ENCODE assay signal across 20 cellular contexts in the genomic region with DNA sequence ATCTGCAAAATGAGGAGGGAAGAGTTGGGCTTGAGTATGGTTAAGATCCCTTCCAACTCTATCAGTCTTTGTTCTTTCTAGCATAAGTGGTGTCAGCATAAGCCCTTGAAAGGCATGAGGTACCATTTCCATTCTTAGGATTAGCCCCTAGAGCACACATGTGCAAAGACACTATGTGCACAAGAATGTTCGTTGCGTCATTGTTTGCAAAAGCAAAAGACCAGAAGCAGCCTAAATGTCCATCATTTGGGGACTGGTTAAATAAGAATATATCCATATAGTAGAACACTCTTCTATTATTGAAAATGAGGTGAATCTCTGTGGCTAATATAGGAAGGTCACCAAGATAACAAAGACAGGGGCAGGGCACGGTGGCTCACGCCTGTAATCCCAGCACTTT. TPM values are rescaled to one million over a fixed set of nuclear protein-coding genes. Genes with fewer than 3 reads are reported as not detected.
"Had no signal": no experiment of that assay in that cellular context is flagged by ENCODE, and none has a peak within 500 bp of the region (broad histone marks: within the 10 kb centered on the region; RNA-seq: fewer than 3 reads in every experiment).

No MANE protein-coding gene starts in this region.

- H3K4me3 Mint-ChIP-seq: central memory CD8-positive, alpha-beta T cell; naive thymus-derived CD4-positive, alpha-beta T cell; neural crest cell; stimulated activated naive CD8-positive, alpha-beta T cell treated with anti-CD3 and anti-CD28 coated beads, Interleukin-15, Interleukin-2, amounts not matched to agents 100 ng/mL and 50 ng/mL, for 24 hours had no signal

- H3K4me3 ChIP-seq: ovary, right atrium auricular region, smooth muscle cell, testis, tibial nerve had no signal

- H3K4me2 ChIP-seq: smooth muscle cell had no signal

- H3K4me1 Mint-ChIP-seq: central memory CD8-positive, alpha-beta T cell had no signal

- H3K27ac ChIP-seq: foreskin keratinocyte, ovary, right atrium auricular region, testis had no signal

- H3K4me1 ChIP-seq: foreskin keratinocyte had no signal

- H3K36me3 Mint-ChIP-seq: naive thymus-derived CD4-positive, alpha-beta T cell had no signal

- H3K9me3 Mint-ChIP-seq: central memory CD8-positive, alpha-beta T cell; neural crest cell; stimulated activated naive CD8-positive, alpha-beta T cell treated with anti-CD3 and anti-CD28 coated beads, Interleukin-15, Interleukin-2, amounts not matched to agents 100 ng/mL and 50 ng/mL, for 24 hours had no signal

- H3K27ac Mint-ChIP-seq: naive thymus-derived CD4-positive, alpha-beta T cell; stimulated activated naive CD8-positive, alpha-beta T cell treated with anti-CD3 and anti-CD28 coated beads, Interleukin-15, Interleukin-2, amounts not matched to agents 100 ng/mL and 50 ng/mL, for 24 hours had no signal

- FAIRE-seq: endometrium had no signal

- H3K36me3 ChIP-seq: ovary, right atrium auricular region, tibial nerve had no signal

- H3K9me3 ChIP-seq: ovary, right atrium auricular region, testis, tibial nerve had no signal

- DNase-seq: effector memory CD4-positive, alpha-beta T cell; foreskin keratinocyte; mesendoderm; naive thymus-derived CD4-positive, alpha-beta T cell; nucleus accumbens; ovary; stimulated activated CD4-positive, alpha-beta T cell treated with anti-CD3 and anti-CD28 coated beads, Interleukin-2, amount 100 ng/mL, for 48 hours; testis had no signal

- H3K27me3 Mint-ChIP-seq: central memory CD8-positive, alpha-beta T cell; stimulated activated naive CD8-positive, alpha-beta T cell treated with anti-CD3 and anti-CD28 coated beads, Interleukin-15, Interleukin-2, amounts not matched to agents 100 ng/mL and 50 ng/mL, for 24 hours had no signal

- H3K27me3 ChIP-seq: foreskin keratinocyte, ovary, right atrium auricular region, testis, tibial nerve had no signal

- ATAC-seq: esophagus mucosa; foreskin keratinocyte; naive thymus-derived CD4-positive, alpha-beta T cell had no signal

RNA-seq across cellular contexts. Expression of a gene that starts 10.0 kb away (rescaled TPM):
- total RNA-seq: lung microvascular endothelial cell had no signal

RNA-seq across cellular contexts. Expression of a gene that starts 30.6 kb away (rescaled TPM):
- total RNA-seq: esophagus mucosa; foreskin keratinocyte; kidney epithelial cell; lung microvascular endothelial cell; naive thymus-derived CD4-positive, alpha-beta T cell; neural crest cell; posterior vena cava; smooth muscle cell; ureter had no signal
- polyA plus RNA-seq: foreskin keratinocyte; naive thymus-derived CD4-positive, alpha-beta T cell; smooth muscle cell had no signal
